12 cellular contexts compared by ENCODE assay signal in the genomic region with DNA sequence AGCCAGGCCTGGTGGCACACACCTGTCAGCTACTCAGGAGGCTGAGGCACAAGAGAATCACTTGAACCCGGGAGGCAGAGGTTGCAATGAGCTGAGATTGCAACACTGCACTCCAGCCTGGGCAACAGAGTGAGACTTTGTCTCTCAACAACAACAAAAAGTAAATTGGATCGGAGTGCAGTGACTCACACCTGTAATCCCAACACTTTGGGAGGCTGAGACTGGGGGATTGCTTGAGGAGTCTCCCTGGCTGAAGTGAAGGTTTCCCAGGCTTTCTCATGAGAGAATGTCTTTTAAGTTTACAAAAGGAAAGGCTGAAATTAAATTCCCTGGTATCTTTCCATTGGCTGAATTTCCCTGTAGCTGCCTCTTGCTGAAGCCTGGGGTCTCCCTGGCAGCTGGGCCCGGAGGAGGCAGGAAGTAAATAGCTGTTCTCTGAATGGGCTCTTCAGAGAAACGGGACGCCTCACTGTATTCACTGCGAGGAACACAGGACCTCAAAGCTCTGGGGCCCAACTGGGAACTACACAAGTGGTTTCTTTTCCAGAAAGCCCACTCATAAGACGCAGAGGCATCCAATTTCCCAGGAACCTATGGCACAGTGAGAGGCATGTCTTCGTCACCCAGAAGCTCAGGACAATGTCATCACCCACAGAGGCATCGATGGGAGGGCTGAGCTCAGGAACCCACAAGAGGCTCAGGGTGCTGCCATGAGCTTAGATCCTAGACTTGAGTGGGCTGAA.
A peak's percentile ranks its signal among the peaks of the same experiment; 100 is the strongest.
DNase-seq lines count a peak whose midpoint lies in the region; ATAC-seq, FAIRE-seq and TF ChIP-seq lines count a peak whose summit lies in the region.
"Had no signal": no experiment of that assay in that cellular context is flagged by ENCODE, and none has a peak within 500 bp of the region (broad histone marks: within the 10 kb centered on the region; RNA-seq: fewer than 3 reads in every experiment).

No MANE protein-coding gene starts in this region.

- peak overlapping the region; percentile 73 for H4K91ac ChIP-seq in mesenchymal stem cell (ENCODE audit: low read length)

- H3K4me2 ChIP-seq in A549 (peak overlapping the region; percentile 19; the same call in 1 of the 3 replicates), mesenchymal stem cell (ENCODE audit: low read length, poor library complexity, severe bottlenecking) (no peak overlapping the region)

- H3K4me3 ChIP-seq in A549 (no peak overlapping the region), mesenchymal stem cell (ENCODE audit: insufficient read depth in 1 of 2, low read depth in 1 of 2, low read length in 2 of 2) (peak overlapping the region in 1 of 2 experiments; percentile 33)
- H3K4me3 ChIP-seq: ovary had no signal

- H3K36me3 ChIP-seq in mesenchymal stem cell (ENCODE audit: control insufficient read depth in 1 of 2, insufficient read depth in 2 of 2, low read depth in 1 of 2, low read length in 2 of 2), result no peaks in the 10 kb centered on the region
- H3K36me3 ChIP-seq: ovary had no signal

- TF ChIP-seq EP300 in A549 (IDR thresholded peaks at IDR 0.05), result no peak

- peak overlapping the region; percentile 72 for H2AFZ ChIP-seq in mesenchymal stem cell (ENCODE audit: low read depth, low read length)

- no peak overlapping the region for H3K14ac ChIP-seq in mesenchymal stem cell (ENCODE audit: low read length in 2 of 2)

- peak overlapping the region; percentile 87 for H2AK5ac ChIP-seq in mesenchymal stem cell (ENCODE audit: low read length, severe bottlenecking)

- H2BK15ac ChIP-seq in mesenchymal stem cell (ENCODE audit: low read depth, poor library complexity, severe bottlenecking), result peak overlapping the region; percentile 28

- H3K79me1 ChIP-seq in mesenchymal stem cell (replicated peaks; ENCODE audit: low read length, poor library complexity, severe bottlenecking), result peaks cover 3% of the 10 kb centered on the region

- DNase-seq in A549 (ENCODE audit: low read depth in 1 of 2, low spot score in 1 of 2), result no peak
- peak; percentile 57 for DNase-seq in HT1080 (ENCODE audit: low read depth)
- DNase-seq in mesenchymal stem cell, result peak; percentile 95
- DNase-seq in mucosa of gallbladder (ENCODE audit: low spot score), result no peak
- DNase-seq in cerebellar cortex (ENCODE audit: low spot score), result no peak
- DNase-seq: cortex of kidney, immature natural killer cell, NCI-H345, ovary had no signal

- H3K9me3 ChIP-seq in A549 (no peaks in the 10 kb centered on the region), mesenchymal stem cell (ENCODE audit: control insufficient read depth, low read length) (no peaks in the 10 kb centered on the region)
- H3K9me3 ChIP-seq: ovary had no signal

- CTCF ChIA-PET in A549 (lab: Yijun Ruan, JAX), result interaction anchor here (0.6 to 2.4 kb wide), 15 partner anchors 9 to 323 kb away, joined by 3 to 11 read pairs (median 3); partner anchors contain the start of gene SMURF2

- no peak for TF ChIP-seq CTCF in A549 (IDR thresholded peaks at IDR 0.05)

- 58% methylated on average over 7 of the region's 9 CpGs for WGBS in A549 (ENCODE audit: missing lambda C conversion rate)
- 18% methylated on average over 9 of the region's 9 CpGs for WGBS in mesenchymal stem cell

- H2BK5ac ChIP-seq in mesenchymal stem cell (ENCODE audit: low read depth, low read length, poor library complexity, severe bottlenecking), result no peak overlapping the region

- peak overlapping the region in 1 of 2 experiments; percentile 15; a peak in 2 of 6 replicates for H3K27ac ChIP-seq in A549
- H3K27ac ChIP-seq in cingulate gyrus (ENCODE audit: low read depth, low read length), result peak overlapping the region; percentile 39
- peak overlapping the region; percentile 44 for H3K27ac ChIP-seq in mesenchymal stem cell (ENCODE audit: low read length, poor library complexity, severe bottlenecking)
- H3K27ac ChIP-seq: ovary had no signal

- peak overlapping the region; percentile 63 for H4K8ac ChIP-seq in mesenchymal stem cell (ENCODE audit: low read length)

- no peak for TF ChIP-seq POLR2A in A549 (IDR thresholded peaks at IDR 0.05; ENCODE audit: low read length)

- POLR2A ChIA-PET in A549 (lab: Yijun Ruan, JAX), result no interaction called here

- H2BK12ac ChIP-seq in mesenchymal stem cell (ENCODE audit: low read length in 2 of 2), result peak overlapping the region; percentile 89 to 91

- H3K18ac ChIP-seq in mesenchymal stem cell (ENCODE audit: low read depth in 1 of 2, low read length in 2 of 2), result peak overlapping the region; percentile 85 to 94

- peak overlapping the region; percentile 54 to 66 for H3K4ac ChIP-seq in mesenchymal stem cell (ENCODE audit: low read depth in 1 of 2, low read length in 2 of 2)

- no peaks in the 10 kb centered on the region for H3K27me3 ChIP-seq in mesenchymal stem cell (ENCODE audit: control insufficient read depth in 1 of 2, insufficient read depth in 1 of 2, low read length in 2 of 2)
- H3K27me3 ChIP-seq: ovary had no signal

- H3K23ac ChIP-seq in mesenchymal stem cell (ENCODE audit: low read length in 2 of 2), result no peak overlapping the region

- H3K4me1 ChIP-seq in A549, result peaks cover 6% of the 10 kb centered on the region; the same call in 2 of the 3 replicates
- H3K4me1 ChIP-seq in mesenchymal stem cell (ENCODE audit: control insufficient read depth, insufficient read depth, low read depth, low read length), result peaks cover 13% of the 10 kb centered on the region

- ATAC-seq in A549 (no peak; a peak in 2 of 6 replicates), GM18498 (IDR thresholded peaks at IDR 0.05; ENCODE audit: unreplicated experiment) (no peak), GM18511 (IDR thresholded peaks at IDR 0.05; ENCODE audit: unreplicated experiment) (no peak)

- H2BK120ac ChIP-seq in mesenchymal stem cell (ENCODE audit: low read depth, low read length), result peak overlapping the region; percentile 74

- no peak for FAIRE-seq in A549 (lab: Jason Lieb, UNC)

- peak overlapping the region; percentile 85 for H3K9ac ChIP-seq in mesenchymal stem cell (ENCODE audit: low read length)

- TF ChIP-seq RAD21 in A549 (conservative IDR thresholded peaks at IDR 0.05 in 1 of 2, IDR thresholded peaks at IDR 0.05 in 1 of 2), result no peak

TF ChIP-seq in A549, 52 proteins besides CTCF, POLR2A, EP300 and RAD21:
- TF ChIP-seq RARB (CRISPR knock-in tag; IDR thresholded peaks at IDR 0.05), result no peak
- peak in 1 of 2 experiments; percentile 16; a peak in 1 of 4 replicates for TF ChIP-seq CEBPB (IDR thresholded peaks at IDR 0.05)

Comparison
In these comparisons a context has a peak if more than half of its experiments do, and no peak if none do; other contexts are left out.
1. DNase-seq: peak in HT1080 (single experiment) and mesenchymal stem cell (single experiment); none in A549 (0 of 2), mucosa of gallbladder (single experiment) and cerebellar cortex (single experiment).